24 cellular contexts compared by ENCODE assay signal in the genomic region with DNA sequence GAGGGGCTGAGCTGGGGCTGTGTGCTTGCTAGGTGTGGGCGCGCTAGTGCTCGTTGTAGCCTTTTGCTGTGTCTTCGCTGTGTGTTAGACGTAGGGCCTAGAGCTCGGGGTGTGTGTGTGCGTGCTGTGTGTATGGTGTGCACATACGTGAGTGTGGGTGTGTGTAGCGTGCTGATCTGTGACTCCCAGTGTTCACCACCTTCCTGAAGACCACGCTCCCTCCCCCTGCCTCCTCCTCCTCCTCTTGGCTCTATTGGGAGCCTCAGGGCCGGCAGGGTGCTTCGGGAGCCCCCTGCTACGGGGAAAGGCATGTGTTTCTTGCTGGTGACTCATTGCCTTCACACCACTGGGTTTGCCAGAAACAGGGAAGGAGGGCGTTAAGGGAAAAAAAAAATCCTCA. TPM values are rescaled to one million over a fixed set of nuclear protein-coding genes. Genes with fewer than 3 reads are reported as not detected.
DNase-seq lines count a peak whose midpoint lies in the region; ATAC-seq and TF ChIP-seq lines count a peak whose summit lies in the region.
"Had no signal": no experiment of that assay in that cellular context is flagged by ENCODE, and none has a peak within 500 bp of the region (broad histone marks: within the 10 kb centered on the region; RNA-seq: fewer than 3 reads in every experiment).

No MANE protein-coding gene starts in this region.

- no peak for ATAC-seq in left cardiac atrium
- ATAC-seq: activated CD4-positive, CD25-positive, alpha-beta regulatory T cell treated with anti-CD3 and anti-CD28 coated beads, Interleukin-2, amount 50 U/mL, for 24 hours; activated CD8-positive, alpha-beta T cell treated with anti-CD3 and anti-CD28 coated beads for 36 hours; foreskin keratinocyte; right lobe of liver had no signal

- H3K9me3 ChIP-seq in HEK293 (ENCODE audit: control insufficient read depth, insufficient read depth, low read depth, low read length) (no peaks in the 10 kb centered on the region), vagina (no peaks in the 10 kb centered on the region), left ventricle myocardium inferior (replicated peaks) (no peaks in the 10 kb centered on the region)
- H3K9me3 ChIP-seq: right lobe of liver had no signal

- TF ChIP-seq POLR2A in vagina (IDR thresholded peaks at IDR 0.05): no peak

- H3K4me1 ChIP-seq in HEK293 (ENCODE audit: control insufficient read depth, insufficient read depth, low read length) (no peaks in the 10 kb centered on the region), vagina (peaks cover 5% of the 10 kb centered on the region), left ventricle myocardium inferior (no peaks in the 10 kb centered on the region)
- H3K4me1 ChIP-seq: foreskin keratinocyte, right lobe of liver had no signal

- peak; percentile 41 for DNase-seq in Ammon's horn (ENCODE audit: low spot score)
- DNase-seq in astrocyte of the hippocampus (ENCODE audit: low read depth, low spot score): peak; percentile 31
- DNase-seq in kidney tubule cell (ENCODE audit: low spot score): peak; percentile 9
- no peak for DNase-seq in vagina (ENCODE audit: extremely low spot score in 2 of 2)
- no peak for DNase-seq in left ventricle myocardium inferior
- DNase-seq in left cardiac atrium: no peak
- DNase-seq in GOT3 (lab: John Stamatoyannopoulos, UW): no peak
- DNase-seq: activated CD8-positive, alpha-beta T cell treated with anti-CD3 and anti-CD28 coated beads for 36 hours; activated naive CD4-positive, alpha-beta T cell treated with Interleukin-2 at 50 U/mL for 16 hours; activated T-cell treated with anti-CD3 and anti-CD28 coated beads, Interleukin-2, amount 50 U/mL, for 1 hour; amniotic stem cell; foreskin keratinocyte; KG1; NCI-H1930; NCI-H446; OCI-M1; right lobe of liver; Right ventricle myocardium superior; stimulated activated CD4-positive, alpha-beta T cell treated with anti-CD3 and anti-CD28 coated beads, Interleukin-15, amount 100 ng/mL, for 24 hours had no signal

- H3K27me3 ChIP-seq in vagina: no peaks in the 10 kb centered on the region
- H3K27me3 ChIP-seq in left ventricle myocardium inferior (ENCODE audit: low read depth): no peaks in the 10 kb centered on the region
- H3K27me3 ChIP-seq: right lobe of liver had no signal

- H3K36me3 ChIP-seq in HEK293 (ENCODE audit: control insufficient read depth in 2 of 2, insufficient read depth in 1 of 2, low read length in 2 of 2): no peaks in the 10 kb centered on the region
- H3K36me3 ChIP-seq in vagina: no peaks in the 10 kb centered on the region
- no peaks in the 10 kb centered on the region for H3K36me3 ChIP-seq in left ventricle myocardium inferior
- H3K36me3 ChIP-seq: right lobe of liver had no signal

- no peak overlapping the region for H3K4me3 ChIP-seq in HEK293 (ENCODE audit: low read depth, low read length)
- H3K4me3 ChIP-seq in vagina: no peak overlapping the region
- H3K4me3 ChIP-seq in left ventricle myocardium inferior: no peak overlapping the region
- H3K4me3 ChIP-seq: right lobe of liver had no signal

- POLR2A ChIA-PET in HEK293 (lab: Yijun Ruan, JAX): no interaction called here

- H3K27ac ChIP-seq in HEK293 (ENCODE audit: extremely low read depth, low read depth, low read length) (no peak overlapping the region), vagina (no peak overlapping the region), left ventricle myocardium inferior (replicated peaks) (no peak overlapping the region)
- H3K27ac ChIP-seq: foreskin keratinocyte, right lobe of liver had no signal

- intact Hi-C loops in vagina (cut with DNase I) (no loop called here), left ventricle myocardium inferior (cut with micrococcal nuclease) (no loop called here), left cardiac atrium (cut with DNase I) (loop anchor here (5.0 to 10.0 kb wide), 2 partner anchors 262 to 294 kb away; no protein-coding TSS in a partner anchor)

- CTCF ChIA-PET in HEK293 (lab: Yijun Ruan, JAX): interaction anchor here (0.6 to 20.2 kb wide), 8 partner anchors 8 to 296 kb away, joined by 3 to 662 read pairs (median 6); no protein-coding TSS in a partner anchor

- TF ChIP-seq CTCF in HEK293 (tag by site-specific recombination; IDR thresholded peaks at IDR 0.05) (no peak), vagina (IDR thresholded peaks at IDR 0.05) (no peak), left ventricle myocardium inferior (IDR thresholded peaks at IDR 0.05; ENCODE audit: borderline replicate concordance) (no peak)

TF ChIP-seq in HEK293, 187 proteins besides CTCF, POLR2A, EP300 and RAD21:
- TF ChIP-seq, protein P1, sequence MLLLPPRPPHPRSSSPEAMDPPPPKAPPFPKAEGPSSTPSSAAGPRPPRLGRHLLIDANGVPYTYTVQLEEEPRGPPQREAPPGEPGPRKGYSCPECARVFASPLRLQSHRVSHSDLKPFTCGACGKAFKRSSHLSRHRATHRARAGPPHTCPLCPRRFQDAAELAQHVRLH (tag by site-specific recombination; IDR thresholded peaks at IDR 0.05): no peak
- TF ChIP-seq ZNF140 (tag by site-specific recombination; IDR thresholded peaks at IDR 0.05): no peak
- peak; percentile 56 for TF ChIP-seq ZIC2 (tag by site-specific recombination; IDR thresholded peaks at IDR 0.05)
- TF ChIP-seq ZNF677 (tag by site-specific recombination; IDR thresholded peaks at IDR 0.05): no peak
- TF ChIP-seq ZNF600 (tag by site-specific recombination; IDR thresholded peaks at IDR 0.05): no peak
- TF ChIP-seq, protein P2, sequence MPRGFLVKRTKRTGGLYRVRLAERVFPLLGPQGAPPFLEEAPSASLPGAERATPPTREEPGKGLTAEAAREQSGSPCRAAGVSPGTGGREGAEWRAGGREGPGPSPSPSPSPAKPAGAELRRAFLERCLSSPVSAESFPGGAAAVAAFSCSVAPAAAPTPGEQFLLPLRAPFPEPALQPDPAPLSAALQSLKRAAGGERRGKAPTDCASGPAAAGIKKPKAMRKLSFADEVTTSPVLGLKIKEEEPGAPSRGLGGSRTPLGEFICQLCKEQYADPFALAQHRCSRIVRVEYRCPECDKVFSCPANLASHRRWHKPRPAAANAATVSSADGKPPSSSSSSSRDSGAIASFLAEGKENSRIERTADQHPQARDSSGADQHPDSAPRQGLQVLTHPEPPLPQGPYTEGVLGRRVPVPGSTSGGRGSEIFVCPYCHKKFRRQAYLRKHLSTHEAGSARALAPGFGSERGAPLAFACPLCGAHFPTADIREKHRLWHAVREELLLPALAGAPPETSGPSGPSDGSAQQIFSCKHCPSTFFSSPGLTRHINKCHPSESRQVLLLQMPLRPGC (tag by site-specific recombination; IDR thresholded peaks at IDR 0.05): no peak
- TF ChIP-seq ZFHX2 (tag by site-specific recombination; conservative IDR thresholded peaks at IDR 0.05): peak; percentile 50
- TF ChIP-seq ZNF747 (tag by site-specific recombination; IDR thresholded peaks at IDR 0.05): no peak

RNA-seq across cellular contexts. Expression of a gene that starts 9.4 kb away (rescaled TPM):
- 10.1 TPM for total RNA-seq in vagina
- total RNA-seq in left ventricle myocardium inferior: 6.1 TPM
- total RNA-seq in left cardiac atrium: 1 to 10 TPM; 8.7 to 8.8 TPM

RNA-seq across cellular contexts. Expression of a gene that starts 50.4 kb away (rescaled TPM):
- total RNA-seq in vagina (1.7 TPM), left ventricle myocardium inferior (not detected), left cardiac atrium (under 1 TPM in 1 of 2 donors, not detected in 1; 0.13 TPM)
- total RNA-seq: A673, liver, right lobe of liver, Right ventricle myocardium superior, ureter had no signal

Comparison
In these comparisons a context has a peak if more than half of its experiments do, and no peak if none do; other contexts are left out.
1. intact Hi-C loops: an anchor here in left cardiac atrium (5.0 to 10.0 kb wide); none called in vagina and left ventricle myocardium inferior.
2. DNase-seq: peak in Ammon's horn (single experiment), astrocyte of the hippocampus (single experiment) and kidney tubule cell (single experiment); none in vagina (0 of 2), left ventricle myocardium inferior (single experiment), left cardiac atrium (single experiment) and GOT3 (single experiment).